Comparison of ENCODE assay signal across 2 cellular contexts in the genomic region with DNA sequence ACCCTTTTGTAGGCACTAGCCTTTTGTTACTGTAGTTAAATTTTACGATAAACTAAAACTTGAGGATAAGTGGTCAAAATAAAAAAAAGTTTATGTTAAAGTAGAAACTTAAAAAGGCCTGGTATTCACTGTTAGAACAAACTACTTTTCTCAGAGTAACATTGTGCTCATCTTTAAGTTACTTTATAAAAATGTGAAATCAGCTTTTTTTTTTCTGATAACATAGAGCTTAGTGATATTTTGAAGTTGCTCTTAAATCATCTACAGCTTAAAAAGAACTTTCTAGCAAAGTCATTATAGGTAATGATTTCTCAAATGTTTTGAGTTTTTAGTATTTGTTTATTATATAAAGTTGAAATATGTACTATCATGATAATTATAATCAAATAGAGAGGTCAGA.
TF ChIP-seq lines count a peak whose summit lies in the region.

No MANE protein-coding gene starts in this region.

TF ChIP-seq in HepG2, 621 proteins besides CTCF, POLR2A, EP300 and RAD21:
- TF ChIP-seq, protein P1, sequence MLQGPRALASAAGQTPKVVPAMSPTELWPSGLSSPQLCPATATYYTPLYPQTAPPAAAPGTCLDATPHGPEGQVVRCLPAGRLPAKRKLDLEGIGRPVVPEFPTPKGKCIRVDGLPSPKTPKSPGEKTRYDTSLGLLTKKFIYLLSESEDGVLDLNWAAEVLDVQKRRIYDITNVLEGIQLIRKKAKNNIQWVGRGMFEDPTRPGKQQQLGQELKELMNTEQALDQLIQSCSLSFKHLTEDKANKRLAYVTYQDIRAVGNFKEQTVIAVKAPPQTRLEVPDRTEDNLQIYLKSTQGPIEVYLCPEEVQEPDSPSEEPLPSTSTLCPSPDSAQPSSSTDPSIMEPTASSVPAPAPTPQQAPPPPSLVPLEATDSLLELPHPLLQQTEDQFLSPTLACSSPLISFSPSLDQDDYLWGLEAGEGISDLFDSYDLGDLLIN (CRISPR knock-in tag; IDR thresholded peaks at IDR 0.05; ENCODE audit: borderline replicate concordance): no peak
- TF ChIP-seq MAFK (conservative IDR thresholded peaks at IDR 0.05 in 1 of 2, IDR thresholded peaks at IDR 0.05 in 1 of 2; ENCODE audit: low read length in 2 of 2) (peak; percentile 45 to 54; a peak in 3 of 4 replicates), MAFF (IDR thresholded peaks at IDR 0.05; ENCODE audit: low read depth, low read length) (peak; percentile 22; the same call in 1 of the 2 replicates)

TF ChIP-seq in K562, 482 proteins besides CTCF, POLR2A, EP300 and RAD21:
- no peak for TF ChIP-seq E2F3 (CRISPR knock-in tag; IDR thresholded peaks at IDR 0.05)
- TF ChIP-seq C11orf30 (IDR thresholded peaks at IDR 0.05; ENCODE audit: low read depth): peak; percentile 40; the same call in 1 of the 2 replicates
- TF ChIP-seq ZNF316 (IDR thresholded peaks at IDR 0.05): peak; percentile 70
- TF ChIP-seq KDM1A (IDR thresholded peaks at IDR 0.05): no peak
- no peak for TF ChIP-seq TCFL5 (CRISPR knock-in tag; conservative IDR thresholded peaks at IDR 0.05)
- no peak for TF ChIP-seq HCFC1 (IDR thresholded peaks at IDR 0.05; ENCODE audit: low read depth, low read length)
